Comparison of ENCODE assay signal across 10 cellular contexts in the genomic region with DNA sequence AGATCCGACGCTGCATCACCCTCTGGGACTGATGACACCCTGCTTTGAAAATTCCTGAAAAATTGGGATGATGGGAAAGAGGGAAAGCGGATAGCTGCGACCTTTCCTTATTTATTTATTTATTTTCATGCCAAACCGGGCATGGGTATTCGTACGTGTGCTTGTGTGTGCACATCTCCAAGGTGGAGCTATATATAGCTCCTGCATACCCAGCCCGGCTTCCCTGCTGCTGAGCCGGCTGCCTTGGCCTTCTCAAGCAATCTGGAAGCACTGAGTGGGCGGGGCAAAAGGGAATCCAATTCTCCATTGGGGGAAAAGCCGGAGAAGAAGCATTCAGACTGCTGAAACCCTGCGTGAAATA. TPM values are rescaled to one million over a fixed set of nuclear protein-coding genes. Genes with fewer than 3 reads are reported as not detected.
A peak's percentile ranks its signal among the peaks of the same experiment; 100 is the strongest.
DNase-seq lines count a peak whose midpoint lies in the region; ATAC-seq and TF ChIP-seq lines count a peak whose summit lies in the region.
"Had no signal": no experiment of that assay in that cellular context is flagged by ENCODE, and none has a peak within 500 bp of the region (broad histone marks: within the 10 kb centered on the region; RNA-seq: fewer than 3 reads in every experiment).

No MANE protein-coding gene starts in this region.

- H3K36me3 Mint-ChIP-seq in stimulated activated effector memory CD8-positive, alpha-beta T cell treated with anti-CD3 and anti-CD28 coated beads, Interleukin-12 subunit alpha, Interleukin-12 subunit beta, amount 100 ng/mL, for 72 hours: no peaks in the 10 kb centered on the region

- TF ChIP-seq CTCF in heart right ventricle (IDR thresholded peaks at IDR 0.05): no peak
- TF ChIP-seq CTCF in dorsolateral prefrontal cortex (IDR thresholded peaks at IDR 0.05 in 54 of 56, conservative IDR thresholded peaks at IDR 0.05 in 2 of 56; ENCODE audit: low read depth in 1 of 56, partially characterized antibody in 56 of 56): no peak

- no peak for ATAC-seq in right cardiac atrium
- ATAC-seq in heart right ventricle: no peak
- ATAC-seq in aorta (ENCODE audit: low FRiP score): no peak
- ATAC-seq in stimulated activated effector memory CD8-positive, alpha-beta T cell treated with anti-CD3 and anti-CD28 coated beads, Interleukin-12 subunit alpha, Interleukin-12 subunit beta, amount 100 ng/mL, for 72 hours: no peak

- DNase-seq in right cardiac atrium (peak in 2 of 3 donors; percentile 18 to 57), heart right ventricle (no peak), dorsolateral prefrontal cortex (peak; percentile 28 to 90 (median 72)), aorta (peak; percentile 33 to 50), HT-29 (ENCODE audit: low spot score) (no peak)
- DNase-seq in stimulated activated effector memory CD8-positive, alpha-beta T cell treated with anti-CD3 and anti-CD28 coated beads, Interleukin-12 subunit alpha, Interleukin-12 subunit beta, amount 100 ng/mL, for 72 hours (ENCODE audit: low spot score in 2 of 2): no peak
- DNase-seq in activated CD4-positive, alpha-beta T cell treated with anti-CD3 and anti-CD28 coated beads, Interleukin-2, amount 50 U/mL, for 1 hour: no peak

- no peak overlapping the region for H3K27ac Mint-ChIP-seq in stimulated activated effector memory CD8-positive, alpha-beta T cell treated with anti-CD3 and anti-CD28 coated beads, Interleukin-12 subunit alpha, Interleukin-12 subunit beta, amount 100 ng/mL, for 72 hours

- H3K9ac ChIP-seq in muscle layer of colon (ENCODE audit: low read length): no peak overlapping the region

- intact Hi-C loops in right cardiac atrium (cut with DNase I): no loop called here
- intact Hi-C loops in heart right ventricle (cut with DNase I): no loop called here
- intact Hi-C loops in dorsolateral prefrontal cortex (cut with DNase I): no loop called here
- intact Hi-C loops in aorta (cut with DNase I): no loop called here

- no peaks in the 10 kb centered on the region for H3K4me1 Mint-ChIP-seq in stimulated activated effector memory CD8-positive, alpha-beta T cell treated with anti-CD3 and anti-CD28 coated beads, Interleukin-12 subunit alpha, Interleukin-12 subunit beta, amount 100 ng/mL, for 72 hours
- H3K4me1 Mint-ChIP-seq: central memory CD8-positive, alpha-beta T cell had no signal

- no peak overlapping the region for H3K27ac ChIP-seq in right cardiac atrium (ENCODE audit: low read length)
- H3K27ac ChIP-seq in heart right ventricle: no peak overlapping the region
- peak overlapping the region in 58 of 59 donors; percentile 37 to 96 (median 87) for H3K27ac ChIP-seq in dorsolateral prefrontal cortex
- no peak overlapping the region for H3K27ac ChIP-seq in muscle layer of colon (ENCODE audit: low read depth, low read length)
- no peak overlapping the region for H3K27ac ChIP-seq in aorta (ENCODE audit: low read depth in 1 of 2, low read length in 2 of 2)

- H3K4me3 Mint-ChIP-seq in stimulated activated effector memory CD8-positive, alpha-beta T cell treated with anti-CD3 and anti-CD28 coated beads, Interleukin-12 subunit alpha, Interleukin-12 subunit beta, amount 100 ng/mL, for 72 hours: no peak overlapping the region
- H3K4me3 Mint-ChIP-seq: central memory CD8-positive, alpha-beta T cell had no signal

- no peak overlapping the region for H3K4me3 ChIP-seq in right cardiac atrium (ENCODE audit: low read length)
- peak overlapping the region in 3 of 10 donors; percentile 40 to 46 (median 45) for H3K4me3 ChIP-seq in heart right ventricle
- H3K4me3 ChIP-seq in dorsolateral prefrontal cortex: peak overlapping the region; percentile 55 to 86 (median 72)
- H3K4me3 ChIP-seq in muscle layer of colon (ENCODE audit: low read depth in 1 of 2, low read length in 2 of 2): peak overlapping the region; percentile 77 to 89
- H3K4me3 ChIP-seq in aorta (ENCODE audit: low read length in 2 of 2): peak overlapping the region; percentile 0 to 59

- 10% methylated on average over 12 of the region's 12 CpGs for WGBS in right cardiac atrium
- 7 to 8% methylated on average over 12 of the region's 12 CpGs for WGBS in heart right ventricle, 2 donors
- WGBS in aorta, 2 donors: 9 to 11% methylated on average over 12 of the region's 12 CpGs

- H3K27me3 ChIP-seq in right cardiac atrium (ENCODE audit: control insufficient read depth, insufficient read depth) (peaks cover 3% of the 10 kb centered on the region), heart right ventricle (peaks cover 0 to 45% (median 33%) of the 10 kb centered on the region in 7 donors), dorsolateral prefrontal cortex (peaks cover 0 to 40% (median 0%) of the 10 kb centered on the region in 45 donors), muscle layer of colon (ENCODE audit: control insufficient read depth in 1 of 2, insufficient read depth in 2 of 2, low read length in 2 of 2) (peaks cover 0 to 7% of the 10 kb centered on the region in 2 donors), aorta (ENCODE audit: control insufficient read depth in 1 of 2, insufficient read depth in 2 of 2, low read length in 1 of 2) (no peaks in the 10 kb centered on the region)

- no peaks in the 10 kb centered on the region for H3K36me3 ChIP-seq in heart right ventricle
- H3K36me3 ChIP-seq in muscle layer of colon (ENCODE audit: insufficient read depth, low read length): no peaks in the 10 kb centered on the region
- H3K36me3 ChIP-seq in aorta (ENCODE audit: control insufficient read depth in 1 of 2, insufficient read depth in 2 of 2, low read length in 1 of 2): no peaks in the 10 kb centered on the region

- H3K9me3 Mint-ChIP-seq in stimulated activated effector memory CD8-positive, alpha-beta T cell treated with anti-CD3 and anti-CD28 coated beads, Interleukin-12 subunit alpha, Interleukin-12 subunit beta, amount 100 ng/mL, for 72 hours: no peaks in the 10 kb centered on the region

- H3K4me1 ChIP-seq in right cardiac atrium (ENCODE audit: control insufficient read depth, insufficient read depth, low read length): peaks cover 4% of the 10 kb centered on the region
- peaks cover 0 to 15% (median 9%) of the 10 kb centered on the region in 9 donors for H3K4me1 ChIP-seq in heart right ventricle
- no peaks in the 10 kb centered on the region for H3K4me1 ChIP-seq in muscle layer of colon (ENCODE audit: insufficient read depth, low read length)
- no peaks in the 10 kb centered on the region for H3K4me1 ChIP-seq in aorta (ENCODE audit: control insufficient read depth in 1 of 2, insufficient read depth in 2 of 2, low read length in 2 of 2)

- H3K9me3 ChIP-seq in right cardiac atrium (ENCODE audit: control insufficient read depth, low read length) (no peaks in the 10 kb centered on the region), heart right ventricle (no peaks in the 10 kb centered on the region), muscle layer of colon (ENCODE audit: low read length) (no peaks in the 10 kb centered on the region), aorta (ENCODE audit: control insufficient read depth, low read length) (no peaks in the 10 kb centered on the region)

RNA-seq across cellular contexts. Expression of a gene that starts 1.2 kb away (rescaled TPM):
- total RNA-seq in right cardiac atrium (under 1 TPM; 0.40 to 0.94 (median 0.56) TPM), heart right ventricle (under 1 TPM in 9 of 10 donors, not detected in 1; 0.07 to 0.90 (median 0.24) TPM), dorsolateral prefrontal cortex (100 to 1,000 TPM; 195 to 504 (median 324) TPM), aorta (10 to 100 TPM in 1 of 2 donors, 1 to 10 TPM in 1; 4.8 to 23.0 TPM)
- polyA plus RNA-seq in right cardiac atrium (0.41 TPM), heart right ventricle (under 1 TPM; 0.07 to 0.15 TPM), aorta (10 to 100 TPM in 1 of 2 donors, 1 to 10 TPM in 1; 1.0 to 13.3 TPM)
- not detected in 2 replicates for total RNA-seq in HT-29 (2014; rRNA removed; shearing (Covaris generic))
- total RNA-seq: T-helper 1 cell treated with Interleukin-12 subunit alpha and Interleukin-12 subunit beta and Interleukin-4 antibody, amounts not matched to agents 30 ng/mL and 1 ng/mL, for 36 hours had no signal

Comparison
In these comparisons a context has a peak if more than half of its experiments do, and no peak if none do; other contexts are left out.
1. DNase-seq: peak in right cardiac atrium (2 of 3), dorsolateral prefrontal cortex (10 of 10) and aorta (2 of 2); none in heart right ventricle (0 of 2), stimulated activated effector memory CD8-positive, alpha-beta T cell treated with anti-CD3 and anti-CD28 coated beads, Interleukin-12 subunit alpha, Interleukin-12 subunit beta, amount 100 ng/mL, for 72 hours (0 of 2), HT-29 (single experiment) and activated CD4-positive, alpha-beta T cell treated with anti-CD3 and anti-CD28 coated beads, Interleukin-2, amount 50 U/mL, for 1 hour (single experiment).
2. H3K27ac ChIP-seq: peak in dorsolateral prefrontal cortex (58 of 59); none in right cardiac atrium (single experiment), heart right ventricle (0 of 10), muscle layer of colon (single experiment) and aorta (0 of 2).
3. RNA of a gene that starts 1.2 kb away (total RNA-seq): 195 to 504 TPM in dorsolateral prefrontal cortex; 4.8 to 23.0 TPM in aorta, 0.40 to 0.94 TPM in right cardiac atrium, 0.07 to 0.90 TPM in heart right ventricle and not detected in HT-29; every median in the first group is over 4 times any median in the second.